1 cellular context compared by ENCODE assay signal in the genomic region with DNA sequence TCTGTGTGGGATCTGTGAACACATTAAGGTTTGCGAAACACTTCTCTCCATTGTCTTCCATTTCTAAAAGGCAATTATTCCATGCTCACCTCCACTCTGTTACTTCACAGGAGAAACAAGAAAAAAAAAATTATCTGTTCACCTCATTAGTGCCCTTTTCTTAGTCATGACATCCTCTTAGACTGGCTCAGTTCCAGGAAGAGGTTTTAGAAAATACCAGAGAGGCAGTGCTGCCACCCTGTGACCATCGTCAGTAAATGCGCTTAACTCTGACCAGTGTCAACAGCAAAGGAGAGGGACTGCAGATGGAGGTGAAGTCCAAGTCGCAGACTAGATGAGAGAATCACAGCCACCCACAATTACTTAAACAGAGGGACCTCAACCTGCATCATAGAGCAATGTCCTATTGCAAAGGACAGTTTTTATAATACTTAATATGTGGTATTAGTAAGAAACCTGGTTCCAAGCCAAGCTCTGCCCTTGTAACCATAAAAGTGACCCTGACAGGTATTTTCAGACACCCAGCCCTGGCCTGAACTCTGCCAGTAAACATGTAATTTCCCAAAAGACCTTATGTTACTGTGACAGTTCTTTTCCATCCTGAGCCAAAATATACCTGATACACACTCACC.
A peak's percentile ranks its signal among the peaks of the same experiment; 100 is the strongest.
TF ChIP-seq lines count a peak whose summit lies in the region.

No MANE protein-coding gene starts in this region.

TF ChIP-seq in K562, 482 proteins besides CTCF, POLR2A, EP300 and RAD21 (continued from another document):
- TF ChIP-seq NFIC (IDR thresholded peaks at IDR 0.05) = peak; percentile 97
- TF ChIP-seq TEAD1 (CRISPR knock-in tag; IDR thresholded peaks at IDR 0.05) = peak in 1 of 2 experiments; percentile 43; a peak in 1 of 4 replicates
- TF ChIP-seq SMC3 (conservative IDR thresholded peaks at IDR 0.05; ENCODE audit: insufficient read depth, low read depth, low read length) = 0 out of 2 replicates have a peak, but pooled peaks have one; percentile 11
- no peak for TF ChIP-seq ZNF175 (CRISPR knock-in tag; IDR thresholded peaks at IDR 0.05; ENCODE audit: low read depth)
- TF ChIP-seq ZNF184 (CRISPR knock-in tag; IDR thresholded peaks at IDR 0.05) = no peak
- peak; percentile 62 for TF ChIP-seq JUND (IDR thresholded peaks at IDR 0.05; ENCODE audit: borderline replicate concordance, low read depth, low read length)
- TF ChIP-seq JUND (tag; IDR thresholded peaks at IDR 0.05; ENCODE audit: borderline replicate concordance, low read depth, low read length) = no peak
- no peak for TF ChIP-seq CREBBP (IDR thresholded peaks at IDR 0.05; ENCODE audit: low read depth, low read length)
- peak; percentile 25; the same call in 1 of the 2 replicates for TF ChIP-seq EHMT2 (IDR thresholded peaks at IDR 0.05)
- no peak for TF ChIP-seq POLR3A (IDR thresholded peaks at IDR 0.05; ENCODE audit: borderline replicate concordance, extremely low read depth, insufficient read depth, insufficient read length)
- TF ChIP-seq KLF6 (CRISPR knock-in tag; IDR thresholded peaks at IDR 0.05; ENCODE audit: borderline replicate concordance) = no peak
- no peak for TF ChIP-seq TARDBP (IDR thresholded peaks at IDR 0.05)
- TF ChIP-seq EZH2 (IDR thresholded peaks at IDR 0.05; ENCODE audit: borderline replicate concordance, low read depth, low read length) = no peak
- no peak for TF ChIP-seq MTA2 (IDR thresholded peaks at IDR 0.05; ENCODE audit: low read depth)
- TF ChIP-seq CHD4 (IDR thresholded peaks at IDR 0.05; ENCODE audit: insufficient read depth, insufficient replicate concordance, low read depth, low read length, poor library complexity, severe bottlenecking) = no peak
- TF ChIP-seq ZNF197 (CRISPR knock-in tag; IDR thresholded peaks at IDR 0.05; ENCODE audit: low read depth) = peak; percentile 41; the same call in 1 of the 2 replicates
- TF ChIP-seq, protein P1, sequence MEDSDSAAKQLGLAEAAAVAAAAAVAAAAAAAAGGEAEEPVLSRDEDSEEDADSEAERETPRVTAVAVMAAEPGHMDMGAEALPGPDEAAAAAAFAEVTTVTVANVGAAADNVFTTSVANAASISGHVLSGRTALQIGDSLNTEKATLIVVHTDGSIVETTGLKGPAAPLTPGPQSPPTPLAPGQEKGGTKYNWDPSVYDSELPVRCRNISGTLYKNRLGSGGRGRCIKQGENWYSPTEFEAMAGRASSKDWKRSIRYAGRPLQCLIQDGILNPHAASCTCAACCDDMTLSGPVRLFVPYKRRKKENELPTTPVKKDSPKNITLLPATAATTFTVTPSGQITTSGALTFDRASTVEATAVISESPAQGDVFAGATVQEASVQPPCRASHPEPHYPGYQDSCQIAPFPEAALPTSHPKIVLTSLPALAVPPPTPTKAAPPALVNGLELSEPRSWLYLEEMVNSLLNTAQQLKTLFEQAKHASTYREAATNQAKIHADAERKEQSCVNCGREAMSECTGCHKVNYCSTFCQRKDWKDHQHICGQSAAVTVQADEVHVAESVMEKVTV (CRISPR knock-in tag; IDR thresholded peaks at IDR 0.05) = peak; percentile 19; the same call in 1 of the 2 replicates
- no peak for TF ChIP-seq ZNF124 (CRISPR knock-in tag; IDR thresholded peaks at IDR 0.05)
- TF ChIP-seq, protein P2, sequence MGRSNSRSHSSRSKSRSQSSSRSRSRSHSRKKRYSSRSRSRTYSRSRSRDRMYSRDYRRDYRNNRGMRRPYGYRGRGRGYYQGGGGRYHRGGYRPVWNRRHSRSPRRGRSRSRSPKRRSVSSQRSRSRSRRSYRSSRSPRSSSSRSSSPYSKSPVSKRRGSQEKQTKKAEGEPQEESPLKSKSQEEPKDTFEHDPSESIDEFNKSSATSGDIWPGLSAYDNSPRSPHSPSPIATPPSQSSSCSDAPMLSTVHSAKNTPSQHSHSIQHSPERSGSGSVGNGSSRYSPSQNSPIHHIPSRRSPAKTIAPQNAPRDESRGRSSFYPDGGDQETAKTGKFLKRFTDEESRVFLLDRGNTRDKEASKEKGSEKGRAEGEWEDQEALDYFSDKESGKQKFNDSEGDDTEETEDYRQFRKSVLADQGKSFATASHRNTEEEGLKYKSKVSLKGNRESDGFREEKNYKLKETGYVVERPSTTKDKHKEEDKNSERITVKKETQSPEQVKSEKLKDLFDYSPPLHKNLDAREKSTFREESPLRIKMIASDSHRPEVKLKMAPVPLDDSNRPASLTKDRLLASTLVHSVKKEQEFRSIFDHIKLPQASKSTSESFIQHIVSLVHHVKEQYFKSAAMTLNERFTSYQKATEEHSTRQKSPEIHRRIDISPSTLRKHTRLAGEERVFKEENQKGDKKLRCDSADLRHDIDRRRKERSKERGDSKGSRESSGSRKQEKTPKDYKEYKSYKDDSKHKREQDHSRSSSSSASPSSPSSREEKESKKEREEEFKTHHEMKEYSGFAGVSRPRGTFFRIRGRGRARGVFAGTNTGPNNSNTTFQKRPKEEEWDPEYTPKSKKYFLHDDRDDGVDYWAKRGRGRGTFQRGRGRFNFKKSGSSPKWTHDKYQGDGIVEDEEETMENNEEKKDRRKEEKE (IDR thresholded peaks at IDR 0.05; ENCODE audit: borderline replicate concordance in 1 of 2, control insufficient read depth in 1 of 2, low read depth in 2 of 2, low read length in 1 of 2) = no peak
- TF ChIP-seq MTA3 (IDR thresholded peaks at IDR 0.05; ENCODE audit: borderline replicate concordance) = no peak
- TF ChIP-seq PHF8 (IDR thresholded peaks at IDR 0.05; ENCODE audit: borderline replicate concordance, low read length) = no peak
- peak; percentile 49; the same call in 1 of the 2 replicates for TF ChIP-seq ZNF384 (IDR thresholded peaks at IDR 0.05; ENCODE audit: low read depth, low read length)
- peak; percentile 58 for TF ChIP-seq FOSL1 (tag; conservative IDR thresholded peaks at IDR 0.05)
- TF ChIP-seq TEAD4 (IDR thresholded peaks at IDR 0.05; ENCODE audit: low read length) = peak; percentile 46
- TF ChIP-seq TEAD4 (CRISPR knock-in tag; IDR thresholded peaks at IDR 0.05; ENCODE audit: borderline replicate concordance) = no peak
- TF ChIP-seq RB1 (IDR thresholded peaks at IDR 0.05; ENCODE audit: low read depth) = peak; percentile 41; the same call in 1 of the 2 replicates
TF ChIP-seq in K562: peak in this region for 14.
